27 cellular contexts compared by ENCODE assay signal in the genomic region with DNA sequence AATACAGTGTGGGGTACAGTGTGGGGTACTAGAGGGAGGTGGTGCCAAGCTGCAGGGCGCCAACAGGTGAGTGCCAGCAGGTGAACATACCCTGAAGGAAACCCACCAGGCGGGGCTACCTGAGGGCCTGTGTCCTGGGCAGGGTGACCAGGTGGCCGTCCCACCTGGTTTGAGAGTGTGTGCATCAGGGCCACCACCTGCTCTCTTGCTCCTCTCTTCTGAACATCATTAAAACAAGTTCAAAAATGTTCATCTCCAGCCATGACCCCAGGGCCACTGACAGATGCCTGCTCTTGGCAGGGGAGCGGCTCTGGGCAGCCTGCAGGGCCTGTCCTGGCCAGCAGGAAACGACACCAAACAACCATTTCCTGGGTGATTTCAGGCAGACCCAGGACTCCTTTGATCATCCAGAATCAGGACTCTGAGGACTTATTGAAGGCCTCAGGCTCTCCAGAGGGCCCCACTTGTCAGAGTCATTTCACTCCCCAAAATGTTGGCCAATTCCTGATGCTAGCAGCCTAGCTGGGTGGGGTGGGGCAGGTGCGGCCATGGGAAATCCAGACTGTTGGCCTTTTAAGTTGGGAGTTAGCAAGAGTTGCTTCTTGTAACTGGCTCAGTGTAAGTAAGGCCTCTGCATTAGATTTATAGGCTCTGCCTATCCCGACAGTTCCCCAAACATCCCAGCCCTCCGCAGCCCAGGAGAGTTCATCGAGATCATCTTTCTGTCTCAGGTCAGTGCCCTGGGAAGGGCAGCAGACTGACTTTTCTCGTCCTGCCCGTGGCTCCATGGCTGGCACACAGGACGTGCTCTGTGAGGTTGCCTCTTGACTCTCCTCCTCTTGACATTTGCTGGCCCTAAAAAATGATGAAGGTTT.
A peak's percentile ranks its signal among the peaks of the same experiment; 100 is the strongest.
DNase-seq lines count a peak whose midpoint lies in the region; ATAC-seq, FAIRE-seq and TF ChIP-seq lines count a peak whose summit lies in the region.
"Had no signal": no experiment of that assay in that cellular context is flagged by ENCODE, and none has a peak within 500 bp of the region (broad histone marks: within the 10 kb centered on the region; RNA-seq: fewer than 3 reads in every experiment).

No MANE protein-coding gene starts in this region.

- no peak for FAIRE-seq in HepG2 (lab: Jason Lieb, UNC)
- FAIRE-seq: GM12878, HTR-8/SVneo had no signal

- no peaks in the 10 kb centered on the region for H3K9me3 ChIP-seq in HepG2 (ENCODE audit: low read length)
- no peaks in the 10 kb centered on the region for H3K9me3 ChIP-seq in right lobe of liver
- H3K9me3 ChIP-seq in PC-3 (ENCODE audit: low read length), result no peaks in the 10 kb centered on the region
- H3K9me3 ChIP-seq in left lung, result no peaks in the 10 kb centered on the region
- H3K9me3 ChIP-seq: MG63, SJCRH30 had no signal

- 32% methylated on average over 9 of the region's 12 CpGs for WGBS in HepG2 (ENCODE audit: low lambda C conversion rate)
- 76% methylated on average over 6 of the region's 12 CpGs for WGBS in right lobe of liver (ENCODE audit: insufficient coverage, low coverage, low lambda C conversion rate, missing lambda C conversion rate)

- TF ChIP-seq POLR2A in HepG2 (IDR thresholded peaks at IDR 0.05; ENCODE audit: insufficient read depth in 1 of 2, low read depth in 2 of 2, low read length in 2 of 2) (no peak), right lobe of liver (IDR thresholded peaks at IDR 0.05) (no peak)

- no peaks in the 10 kb centered on the region for H3K79me2 ChIP-seq in HepG2 (ENCODE audit: insufficient read depth, low read length)
- no peaks in the 10 kb centered on the region for H3K79me2 ChIP-seq in PC-3 (ENCODE audit: low read length)

- in situ Hi-C loops in HepG2 (cut with HindIII; ENCODE audit: extremely low pct_ligation_motif_present, low pct_unique_long_range_greater_than_20kb), result no loop called here

- no peak for TF ChIP-seq RAD21 in HepG2 (CRISPR knock-in tag; IDR thresholded peaks at IDR 0.05)

- no peak for TF ChIP-seq EP300 in HepG2 (IDR thresholded peaks at IDR 0.05; ENCODE audit: low read depth in 2 of 2, low read length in 2 of 2)
- no peak for TF ChIP-seq EP300 in HepG2 (CRISPR knock-in tag; IDR thresholded peaks at IDR 0.05; ENCODE audit: borderline replicate concordance)

- H4K20me1 ChIP-seq in HepG2 (ENCODE audit: insufficient read depth, low read length), result no peaks in the 10 kb centered on the region
- no peaks in the 10 kb centered on the region for H4K20me1 ChIP-seq in PC-3 (ENCODE audit: low read length)

- POLR2A ChIA-PET in HepG2 (lab: Yijun Ruan, JAX), result no interaction called here
- POLR2A ChIA-PET in PC-3 (lab: Charles Lee; ENCODE audit: unreplicated experiment), result no interaction called here

- no peak overlapping the region for H3K27ac ChIP-seq in HepG2 (ENCODE audit: extremely low read length, insufficient read depth, low read length)
- no peak overlapping the region for H3K27ac ChIP-seq in right lobe of liver
- H3K27ac ChIP-seq in PC-3 (ENCODE audit: low read length), result no peak overlapping the region
- no peak overlapping the region for H3K27ac ChIP-seq in left lung
- H3K27ac ChIP-seq: PC-9, SJCRH30 had no signal

- H3K9ac ChIP-seq in HepG2 (ENCODE audit: insufficient read depth, low read depth, low read length) (no peak overlapping the region), PC-3 (ENCODE audit: low read length) (no peak overlapping the region)

- H3K4me3 ChIP-seq in HepG2 (replicated peaks in 1 of 3; ENCODE audit: insufficient read depth in 1 of 3, low read depth in 2 of 3, low read length in 3 of 3), result no peak overlapping the region
- no peak overlapping the region for H3K4me3 ChIP-seq in right lobe of liver
- no peak overlapping the region for H3K4me3 ChIP-seq in PC-3 (ENCODE audit: low read length)
- H3K4me3 ChIP-seq in left lung, result no peak overlapping the region
- H3K4me3 ChIP-seq: GM12878, MG63, PC-9, SJCRH30 had no signal

- no peak for DNase-seq in HepG2 (ENCODE audit: low spot score)
- DNase-seq in right lobe of liver, result no peak
- DNase-seq in PC-3, result no peak
- DNase-seq in mesenteric fat pad (ENCODE audit: low spot score), result peak; percentile 76
- no peak for DNase-seq in NK-92 (lab: John Stamatoyannopoulos, UW; ENCODE audit: unreplicated experiment)
- no peak for DNase-seq in epidermal melanocyte (ENCODE audit: insufficient read length, low spot score)
- no peak for DNase-seq in left lung
- DNase-seq: C1 segment of cervical spinal cord; CD4-positive, alpha-beta memory T cell; COR-L47; DMS53; GDM1; KG1; MG63; NCI-H1105 treated with DMSO at 0.1 percent for 48 hours; NCI-H146; NCI-H2029; NCI-H446; NCI-H524 treated with DMSO at 0.1 percent for 48 hours; NCI-H774; NK-92 treated with Interleukin-12 subunit alpha and Interleukin-12 subunit beta, amount 100 ng/mL, for 24 hours; PC-9; SJCRH30 had no signal

- intact Hi-C loops in HepG2 (cut with micrococcal nuclease; ENCODE audit: unreplicated experiment) (no loop called here), right lobe of liver (cut with DNase I) (no loop called here), PC-3 (cut with micrococcal nuclease) (loop anchor here (1.0 kb wide), 1 partner anchor 312 kb away; no protein-coding TSS in a partner anchor), left lung (cut with DNase I) (no loop called here)

- CTCF ChIA-PET in HepG2 (lab: Yijun Ruan, JAX; ENCODE audit: low intra/inter-chr PET ratio, low total read pairs), result interaction anchor here (1.4 to 1.6 kb wide), 2 partner anchors 305 to 312 kb away, joined by 4 to 15 read pairs; no protein-coding TSS in a partner anchor
- CTCF ChIA-PET in PC-3 (lab: Charles Lee), result no interaction called here

- H3F3A ChIP-seq in PC-3 (ENCODE audit: low read length, unreplicated experiment), result no peaks in the 10 kb centered on the region

- peaks cover 4 to 52% of the 10 kb centered on the region in 2 experiments for H3K27me3 ChIP-seq in HepG2 (ENCODE audit: control insufficient read depth in 1 of 2, insufficient read depth in 2 of 2, low read length in 2 of 2)
- H3K27me3 ChIP-seq in right lobe of liver, result no peaks in the 10 kb centered on the region
- H3K27me3 ChIP-seq in PC-3 (ENCODE audit: low read length), result peaks cover 19% of the 10 kb centered on the region
- no peaks in the 10 kb centered on the region for H3K27me3 ChIP-seq in left lung
- H3K27me3 ChIP-seq: MG63, SJCRH30 had no signal

- BruUV-seq in HepG2 (replicated peaks; lab: Mats Ljungman, UMichigan) (no TSS peak), PC-3 (replicated peaks; lab: Mats Ljungman, UMichigan) (no TSS peak)

- no peak overlapping the region for H2AFZ ChIP-seq in HepG2 (ENCODE audit: low read length)
- no peak overlapping the region for H2AFZ ChIP-seq in PC-3 (ENCODE audit: low read length)
- H2AFZ ChIP-seq: PC-9 had no signal

- no peaks in the 10 kb centered on the region for H3K9me2 ChIP-seq in PC-3 (replicated peaks; ENCODE audit: low read length)

- peak; percentile 71 for ATAC-seq in HepG2
- ATAC-seq in right lobe of liver, result no peak
- peak; percentile 26; the same call in 1 of the 2 replicates for ATAC-seq in PC-3
- ATAC-seq in left lung, result no peak
- ATAC-seq: GM12878, Right ventricle myocardium inferior, SK-N-SH treated with all-trans-retinoic acid at 6 μM for 48 hours had no signal

- H3K36me3 ChIP-seq in HepG2 (replicated peaks in 1 of 2; ENCODE audit: control insufficient read depth in 1 of 2, insufficient read depth in 2 of 2, low read length in 2 of 2) (no peaks in the 10 kb centered on the region), right lobe of liver (no peaks in the 10 kb centered on the region), PC-3 (ENCODE audit: low read depth, low read length) (no peaks in the 10 kb centered on the region), left lung (no peaks in the 10 kb centered on the region)
- H3K36me3 ChIP-seq: MG63, SJCRH30 had no signal

- H3K4me2 ChIP-seq in HepG2 (ENCODE audit: low read depth, low read length) (no peak overlapping the region), PC-3 (ENCODE audit: low read length) (no peak overlapping the region)
- H3K4me2 ChIP-seq: PC-9 had no signal

- TF ChIP-seq CTCF in HepG2 (CRISPR knock-in tag; IDR thresholded peaks at IDR 0.05), result no peak
- no peak for TF ChIP-seq CTCF in right lobe of liver (IDR thresholded peaks at IDR 0.05)
- no peak for TF ChIP-seq CTCF in PC-3 (conservative IDR thresholded peaks at IDR 0.05; ENCODE audit: low read depth, low read length)
- TF ChIP-seq CTCF in left lung (IDR thresholded peaks at IDR 0.05), result no peak

- H3K4me1 ChIP-seq in HepG2 (ENCODE audit: insufficient read depth, low read length), result no peaks in the 10 kb centered on the region
- no peaks in the 10 kb centered on the region for H3K4me1 ChIP-seq in right lobe of liver
- no peaks in the 10 kb centered on the region for H3K4me1 ChIP-seq in PC-3 (ENCODE audit: insufficient read depth, low read length)
- H3K4me1 ChIP-seq in left lung, result peaks cover 0 to 5% of the 10 kb centered on the region in 2 donors
- H3K4me1 ChIP-seq: SJCRH30 had no signal

TF ChIP-seq in HepG2, 621 proteins besides CTCF, POLR2A, EP300 and RAD21 (continues in another document):
- TF ChIP-seq, protein P1, sequence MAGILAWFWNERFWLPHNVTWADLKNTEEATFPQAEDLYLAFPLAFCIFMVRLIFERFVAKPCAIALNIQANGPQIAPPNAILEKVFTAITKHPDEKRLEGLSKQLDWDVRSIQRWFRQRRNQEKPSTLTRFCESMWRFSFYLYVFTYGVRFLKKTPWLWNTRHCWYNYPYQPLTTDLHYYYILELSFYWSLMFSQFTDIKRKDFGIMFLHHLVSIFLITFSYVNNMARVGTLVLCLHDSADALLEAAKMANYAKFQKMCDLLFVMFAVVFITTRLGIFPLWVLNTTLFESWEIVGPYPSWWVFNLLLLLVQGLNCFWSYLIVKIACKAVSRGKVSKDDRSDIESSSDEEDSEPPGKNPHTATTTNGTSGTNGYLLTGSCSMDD (CRISPR knock-in tag; IDR thresholded peaks at IDR 0.05), result no peak
- no peak for TF ChIP-seq SMARCC2 (IDR thresholded peaks at IDR 0.05)
- TF ChIP-seq NCOA1 (CRISPR knock-in tag; IDR thresholded peaks at IDR 0.05), result no peak
- TF ChIP-seq, protein P2, sequence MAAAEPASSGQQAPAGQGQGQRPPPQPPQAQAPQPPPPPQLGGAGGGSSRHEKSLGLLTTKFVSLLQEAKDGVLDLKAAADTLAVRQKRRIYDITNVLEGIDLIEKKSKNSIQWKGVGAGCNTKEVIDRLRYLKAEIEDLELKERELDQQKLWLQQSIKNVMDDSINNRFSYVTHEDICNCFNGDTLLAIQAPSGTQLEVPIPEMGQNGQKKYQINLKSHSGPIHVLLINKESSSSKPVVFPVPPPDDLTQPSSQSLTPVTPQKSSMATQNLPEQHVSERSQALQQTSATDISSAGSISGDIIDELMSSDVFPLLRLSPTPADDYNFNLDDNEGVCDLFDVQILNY (CRISPR knock-in tag; conservative IDR thresholded peaks at IDR 0.05), result no peak
- TF ChIP-seq MBD4 (IDR thresholded peaks at IDR 0.05; ENCODE audit: borderline replicate concordance, low read length), result no peak

Comparison
In these comparisons a context has a peak if more than half of its experiments do, and no peak if none do; other contexts are left out.
1. ATAC-seq: peak in HepG2 (single experiment) and PC-3 (single experiment); none in right lobe of liver (0 of 4) and left lung (single experiment).